20 cellular contexts compared by ENCODE assay signal in the genomic region with DNA sequence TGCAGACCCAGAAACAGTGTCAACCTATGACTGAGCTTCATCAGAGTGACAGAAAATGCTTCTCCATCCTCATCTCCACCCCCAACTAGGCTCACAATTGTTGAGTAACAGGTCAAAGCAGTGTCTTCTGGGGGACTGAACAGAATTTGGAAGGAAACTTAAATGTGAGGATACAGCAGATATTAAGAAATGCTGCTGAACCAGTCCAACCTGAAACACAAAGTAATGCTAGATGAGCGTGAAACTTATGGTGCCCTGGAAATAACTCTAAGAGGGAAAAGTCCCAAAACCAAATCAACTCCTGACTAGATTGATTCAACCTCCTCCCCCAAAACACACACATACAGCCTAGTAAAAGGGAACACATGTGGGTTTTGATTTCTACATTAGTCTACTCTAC. TPM values are rescaled to one million over a fixed set of nuclear protein-coding genes. Genes with fewer than 3 reads are reported as not detected.
"Had no signal": no experiment of that assay in that cellular context is flagged by ENCODE, and none has a peak within 500 bp of the region (broad histone marks: within the 10 kb centered on the region; RNA-seq: fewer than 3 reads in every experiment).

No MANE protein-coding gene starts in this region.

RNA-seq across cellular contexts. Expression of gene TRIM43, which starts 7.5 kb away (rescaled TPM):
- total RNA-seq: heart right ventricle, hepatocyte, left cardiac atrium, left lung, liver, lower lobe of right lung, mesothelial cell of epicardium, mononuclear cell, natural killer cell, occipital lobe, osteocyte, posterior vena cava, pulmonary artery endothelial cell, right atrium auricular region, right lobe of liver, skeletal muscle tissue, smooth muscle cell, temporal lobe, transverse colon, ureter had no signal
- polyA plus RNA-seq: heart right ventricle, hepatocyte, liver, smooth muscle cell had no signal
